ENCODE assay signal across 22 cellular contexts in genomic region chr5:12384005-12384404, GRCh38.
DNase-seq lines count a peak whose midpoint lies in the region; ATAC-seq and TF ChIP-seq lines count a peak whose summit lies in the region.
"Had no signal": no experiment of that assay in that cellular context is flagged by ENCODE, and none has a peak within 500 bp of the region (broad histone marks: within the 10 kb centered on the region; RNA-seq: fewer than 3 reads in every experiment).

No MANE protein-coding gene starts in this region.

- H3K4me1 ChIP-seq in MM.1S (ENCODE audit: low read length), result no peaks in the 10 kb centered on the region
- no peaks in the 10 kb centered on the region for H3K4me1 ChIP-seq in PC-3 (ENCODE audit: insufficient read depth, low read length)
- H3K4me1 ChIP-seq in neural progenitor cell, result peaks cover 8% of the 10 kb centered on the region
- H3K4me1 ChIP-seq in tibial artery, result no peaks in the 10 kb centered on the region
- H3K4me1 ChIP-seq: BE2C; BLaER1 treated with 17β-estradiol and CSF1 and Interleukin-3, amounts not matched to agents 10 nM and 100 nM; HAP-1 had no signal

- H3K79me2 ChIP-seq in MM.1S (ENCODE audit: low read length) (no peaks in the 10 kb centered on the region), PC-3 (ENCODE audit: low read length) (no peaks in the 10 kb centered on the region), neural progenitor cell (ENCODE audit: low read depth) (no peaks in the 10 kb centered on the region)

- no peak overlapping the region for H3K4me3 Mint-ChIP-seq in neural progenitor cell
- no peak overlapping the region for H3K4me3 Mint-ChIP-seq in activated T-cell treated with anti-CD3 and anti-CD28 coated beads, Interleukin-2, amount 50 U/mL, for 72 hours
- H3K4me3 Mint-ChIP-seq: CD14-positive monocyte; CD4-positive, alpha-beta T cell; HFFc6 had no signal

- H3K27me3 ChIP-seq in MM.1S (replicated peaks; ENCODE audit: insufficient read depth, low read length) (no peaks in the 10 kb centered on the region), PC-3 (ENCODE audit: low read length) (no peaks in the 10 kb centered on the region), neural progenitor cell (no peaks in the 10 kb centered on the region), tibial artery (no peaks in the 10 kb centered on the region)
- H3K27me3 ChIP-seq: BE2C; BLaER1 treated with 17β-estradiol and CSF1 and Interleukin-3, amounts not matched to agents 10 nM and 100 nM had no signal

- no peak overlapping the region for H3K4me3 ChIP-seq in MM.1S (ENCODE audit: low read length)
- H3K4me3 ChIP-seq in PC-3 (ENCODE audit: low read length), result no peak overlapping the region
- H3K4me3 ChIP-seq in neural progenitor cell, result no peak overlapping the region
- H3K4me3 ChIP-seq in tibial artery, result no peak overlapping the region
- H3K4me3 ChIP-seq: BLaER1 treated with 17β-estradiol and CSF1 and Interleukin-3, amounts not matched to agents 10 nM and 100 nM; GM23248; HAP-1 had no signal

- H3F3A ChIP-seq in MM.1S (ENCODE audit: insufficient read depth, low read length), result no peaks in the 10 kb centered on the region
- no peaks in the 10 kb centered on the region for H3F3A ChIP-seq in PC-3 (ENCODE audit: low read length, unreplicated experiment)
- H3F3A ChIP-seq in neural progenitor cell (ENCODE audit: low read depth), result no peaks in the 10 kb centered on the region

- H3K36me3 ChIP-seq in MM.1S (replicated peaks; ENCODE audit: insufficient read depth, low read length), result no peaks in the 10 kb centered on the region
- H3K36me3 ChIP-seq in PC-3 (ENCODE audit: low read depth, low read length), result no peaks in the 10 kb centered on the region
- H3K36me3 ChIP-seq in neural progenitor cell, result no peaks in the 10 kb centered on the region
- no peaks in the 10 kb centered on the region for H3K36me3 ChIP-seq in tibial artery
- H3K36me3 ChIP-seq: BE2C; BLaER1 treated with 17β-estradiol and CSF1 and Interleukin-3, amounts not matched to agents 10 nM and 100 nM; HAP-1 had no signal

- DNase-seq in MM.1S (peak; percentile 36), PC-3 (no peak), neural progenitor cell (ENCODE audit: low spot score) (no peak), NCI-H526 (lab: John Stamatoyannopoulos, UW) (no peak), tibial artery (no peak)
- no peak for DNase-seq in activated T-cell treated with anti-CD3 and anti-CD28 coated beads, Interleukin-2, amount 50 U/mL, for 72 hours
- DNase-seq: AML-193; BE2C; CD4-positive, alpha-beta T cell; CD8-positive, alpha-beta memory T cell; DMS 273 treated with DMSO at 0.1 percent for 48 hours; DMS79; EL; GDM1; GM23248; HFFc6 had no signal

- BruUV-seq in PC-3 (replicated peaks; lab: Mats Ljungman, UMichigan), result no TSS peak

- no peak overlapping the region for H3K27ac ChIP-seq in MM.1S (ENCODE audit: low read length)
- no peak overlapping the region for H3K27ac ChIP-seq in PC-3 (ENCODE audit: low read length)
- H3K27ac ChIP-seq in neural progenitor cell, result no peak overlapping the region
- H3K27ac ChIP-seq in tibial artery, result no peak overlapping the region
- H3K27ac ChIP-seq: 22Rv1; BLaER1 treated with 17β-estradiol and CSF1 and Interleukin-3, amounts not matched to agents 10 nM and 100 nM; GM23248 had no signal

- H4K20me1 ChIP-seq in MM.1S (ENCODE audit: insufficient read depth, low read length), result no peaks in the 10 kb centered on the region
- H4K20me1 ChIP-seq in PC-3 (ENCODE audit: low read length), result no peaks in the 10 kb centered on the region
- H4K20me1 ChIP-seq in neural progenitor cell (ENCODE audit: low read depth), result no peaks in the 10 kb centered on the region
- H4K20me1 ChIP-seq: BLaER1 treated with 17β-estradiol and CSF1 and Interleukin-3, amounts not matched to agents 10 nM and 100 nM had no signal

- no peaks in the 10 kb centered on the region for H3K4me1 Mint-ChIP-seq in neural progenitor cell
- H3K4me1 Mint-ChIP-seq in activated T-cell treated with anti-CD3 and anti-CD28 coated beads, Interleukin-2, amount 50 U/mL, for 72 hours (ENCODE audit: low read depth), result no peaks in the 10 kb centered on the region
- H3K4me1 Mint-ChIP-seq: CD14-positive monocyte; CD8-positive, alpha-beta memory T cell had no signal

- POLR2A ChIA-PET in PC-3 (lab: Charles Lee; ENCODE audit: unreplicated experiment), result interaction anchor here (0.7 kb wide), 1 partner anchor 478 kb away, joined by 3 read pairs; no protein-coding TSS in a partner anchor

- peaks cover 2% of the 10 kb centered on the region for H3K27me3 Mint-ChIP-seq in neural progenitor cell (ENCODE audit: insufficient read depth, low read depth)
- H3K27me3 Mint-ChIP-seq in activated T-cell treated with anti-CD3 and anti-CD28 coated beads, Interleukin-2, amount 50 U/mL, for 72 hours (ENCODE audit: low read depth), result no peaks in the 10 kb centered on the region
- H3K27me3 Mint-ChIP-seq: CD4-positive, alpha-beta T cell had no signal

- H3K9me2 ChIP-seq in MM.1S (replicated peaks; ENCODE audit: insufficient read depth, low read length) (no peaks in the 10 kb centered on the region), PC-3 (replicated peaks; ENCODE audit: low read length) (no peaks in the 10 kb centered on the region)

- ATAC-seq in PC-3 (no peak), GM18861 (IDR thresholded peaks at IDR 0.05; ENCODE audit: unreplicated experiment) (no peak)
- no peak for ATAC-seq in activated T-cell treated with anti-CD3 and anti-CD28 coated beads, Interleukin-2, amount 50 U/mL, for 72 hours (replicated peaks in 1 of 2)

- TF ChIP-seq CTCF in GM12872 (IDR thresholded peaks at IDR 0.05; ENCODE audit: insufficient read depth, low read depth, low read length) (0 out of 3 replicates have a peak, but pooled peaks have one; percentile 8), MM.1S (IDR thresholded peaks at IDR 0.05; ENCODE audit: low read length) (no peak), PC-3 (conservative IDR thresholded peaks at IDR 0.05; ENCODE audit: low read depth, low read length) (no peak; the same call in 1 of the 2 replicates), neural progenitor cell (IDR thresholded peaks at IDR 0.05) (no peak), tibial artery (IDR thresholded peaks at IDR 0.05) (no peak)

- peaks cover 5% of the 10 kb centered on the region for H3K9me3 Mint-ChIP-seq in neural progenitor cell
- H3K9me3 Mint-ChIP-seq in activated T-cell treated with anti-CD3 and anti-CD28 coated beads, Interleukin-2, amount 50 U/mL, for 72 hours, result peaks cover 7 to 12% of the 10 kb centered on the region in 2 donors

- H3K4me2 ChIP-seq in MM.1S (ENCODE audit: low read depth, low read length) (no peak overlapping the region), PC-3 (ENCODE audit: low read length) (no peak overlapping the region; the same call in 1 of the 2 replicates), neural progenitor cell (no peak overlapping the region)
- H3K4me2 ChIP-seq: BLaER1 treated with 17β-estradiol and CSF1 and Interleukin-3, amounts not matched to agents 10 nM and 100 nM had no signal

- no peaks in the 10 kb centered on the region for H3K36me3 Mint-ChIP-seq in neural progenitor cell
- H3K36me3 Mint-ChIP-seq in activated T-cell treated with anti-CD3 and anti-CD28 coated beads, Interleukin-2, amount 50 U/mL, for 72 hours (ENCODE audit: insufficient read depth in 2 of 2), result no peaks in the 10 kb centered on the region
- H3K36me3 Mint-ChIP-seq: CD14-positive monocyte; CD8-positive, alpha-beta memory T cell had no signal

- intact Hi-C loops in PC-3 (cut with micrococcal nuclease), result no loop called here
- intact Hi-C loops in tibial artery (cut with DNase I; ENCODE audit: low total_unique reads), result no loop called here

- H2AFZ ChIP-seq in MM.1S (ENCODE audit: low read length), result no peak overlapping the region
- H2AFZ ChIP-seq in PC-3 (ENCODE audit: low read length), result peak overlapping the region; percentile 20; the same call in 1 of the 2 replicates
- no peak overlapping the region for H2AFZ ChIP-seq in neural progenitor cell (replicated peaks)
- H2AFZ ChIP-seq: GM23248 had no signal

- H3K9me3 ChIP-seq in MM.1S (replicated peaks; ENCODE audit: insufficient read depth, low read length), result no peaks in the 10 kb centered on the region
- no peaks in the 10 kb centered on the region for H3K9me3 ChIP-seq in PC-3 (ENCODE audit: low read length)
- no peaks in the 10 kb centered on the region for H3K9me3 ChIP-seq in neural progenitor cell (ENCODE audit: low read depth)
- H3K9me3 ChIP-seq in tibial artery, result no peaks in the 10 kb centered on the region
- H3K9me3 ChIP-seq: BE2C, HAP-1 had no signal

- H3K27ac Mint-ChIP-seq in neural progenitor cell, result peak overlapping the region; percentile 31
- no peak overlapping the region for H3K27ac Mint-ChIP-seq in activated T-cell treated with anti-CD3 and anti-CD28 coated beads, Interleukin-2, amount 50 U/mL, for 72 hours
- H3K27ac Mint-ChIP-seq: CD14-positive monocyte; CD4-positive, alpha-beta T cell; CD8-positive, alpha-beta memory T cell; HFFc6 had no signal

- CTCF ChIA-PET in PC-3 (lab: Charles Lee), result no interaction called here

- H3K9ac ChIP-seq in MM.1S (ENCODE audit: low read length), result no peak overlapping the region
- H3K9ac ChIP-seq in PC-3 (ENCODE audit: low read length), result no peak overlapping the region
- H3K9ac ChIP-seq in neural progenitor cell, result no peak overlapping the region
- H3K9ac ChIP-seq: BLaER1 treated with 17β-estradiol and CSF1 and Interleukin-3, amounts not matched to agents 10 nM and 100 nM; GM23248 had no signal
